Comparison of ENCODE assay signal across 8 cellular contexts in genomic region chr3:169668081-169668956, GRCh38. TPM values are rescaled to one million over a fixed set of nuclear protein-coding genes. Genes with fewer than 3 reads are reported as not detected.
DNase-seq lines count a peak whose midpoint lies in the region; ATAC-seq lines count a peak whose summit lies in the region.

No MANE protein-coding gene starts in this region.

- peaks cover 66% of the 10 kb centered on the region for H3K27me3 ChIP-seq in MG63
- peaks cover 79% of the 10 kb centered on the region for H3K27me3 ChIP-seq in adipocyte (replicated peaks; ENCODE audit: control insufficient read depth, insufficient read depth, low read length)

- peak overlapping the region; percentile 46 for H3K4me3 Mint-ChIP-seq in stimulated activated effector memory CD8-positive, alpha-beta T cell treated with anti-CD3 and anti-CD28 coated beads, Interleukin-12 subunit alpha, Interleukin-12 subunit beta, amount 100 ng/mL, for 72 hours

- H3K4me1 Mint-ChIP-seq in stimulated activated effector memory CD8-positive, alpha-beta T cell treated with anti-CD3 and anti-CD28 coated beads, Interleukin-12 subunit alpha, Interleukin-12 subunit beta, amount 100 ng/mL, for 72 hours = peaks cover 16% of the 10 kb centered on the region

- DNase-seq in activated CD4-positive, alpha-beta T cell treated with anti-CD3 and anti-CD28 coated beads for 48 hours = peak; percentile 46
- no peak for DNase-seq in activated CD4-positive, alpha-beta T cell treated with anti-CD3 and anti-CD28 coated beads, Interleukin-2, amount 50 U/mL, for 1 hour
- DNase-seq in MG63 (peak; percentile 51), adipocyte (ENCODE audit: low read depth) (peak; percentile 73), iPS-NIHi7 (ENCODE audit: extremely low spot score) (peak; percentile 22), mucosa of gallbladder (ENCODE audit: low spot score) (no peak)
- peak in 1 of 2 donors; percentile 57 for DNase-seq in stimulated activated effector memory CD8-positive, alpha-beta T cell treated with anti-CD3 and anti-CD28 coated beads, Interleukin-12 subunit alpha, Interleukin-12 subunit beta, amount 100 ng/mL, for 72 hours (ENCODE audit: low spot score in 2 of 2)

- H3K4me3 ChIP-seq in MG63 = peak overlapping the region; percentile 38
- peak overlapping the region; percentile 59 for H3K4me3 ChIP-seq in adipocyte (ENCODE audit: low read length)

- H3K36me3 Mint-ChIP-seq in stimulated activated effector memory CD8-positive, alpha-beta T cell treated with anti-CD3 and anti-CD28 coated beads, Interleukin-12 subunit alpha, Interleukin-12 subunit beta, amount 100 ng/mL, for 72 hours = no peaks in the 10 kb centered on the region

- peak; percentile 39 for ATAC-seq in stimulated activated effector memory CD8-positive, alpha-beta T cell treated with anti-CD3 and anti-CD28 coated beads, Interleukin-12 subunit alpha, Interleukin-12 subunit beta, amount 100 ng/mL, for 72 hours
- no peak for ATAC-seq in GM18858 (IDR thresholded peaks at IDR 0.05; ENCODE audit: unreplicated experiment)

- H3K9ac ChIP-seq in adipocyte (ENCODE audit: low read length) = no peak overlapping the region

- no peak overlapping the region for H3K27ac Mint-ChIP-seq in stimulated activated effector memory CD8-positive, alpha-beta T cell treated with anti-CD3 and anti-CD28 coated beads, Interleukin-12 subunit alpha, Interleukin-12 subunit beta, amount 100 ng/mL, for 72 hours

- H3K9me3 ChIP-seq in MG63 (peaks cover under 1% of the 10 kb centered on the region), adipocyte (ENCODE audit: control insufficient read depth, low read length) (peaks cover 24% of the 10 kb centered on the region)

- no peaks in the 10 kb centered on the region for H3K36me3 ChIP-seq in MG63
- H3K36me3 ChIP-seq in adipocyte (ENCODE audit: control insufficient read depth, insufficient read depth, low read length, severe bottlenecking) = no peaks in the 10 kb centered on the region

- peaks cover 21% of the 10 kb centered on the region for H3K4me1 ChIP-seq in adipocyte (ENCODE audit: control insufficient read depth, insufficient read depth, low read length)

- no peaks in the 10 kb centered on the region for H3K9me3 Mint-ChIP-seq in stimulated activated effector memory CD8-positive, alpha-beta T cell treated with anti-CD3 and anti-CD28 coated beads, Interleukin-12 subunit alpha, Interleukin-12 subunit beta, amount 100 ng/mL, for 72 hours

RNA-seq across cellular contexts. Expression of gene MECOM, which starts 4.8 kb away (rescaled TPM):
- total RNA-seq in MG63 (2014; rRNA removed; shearing (Covaris generic); ENCODE audit: low replicate concordance) = 1.2 and 1.4 TPM in 2 replicates
- 30.0 TPM for total RNA-seq in mucosa of gallbladder

Comparison
In these comparisons a context has a peak if more than half of its experiments do, and no peak if none do; other contexts are left out.
1. DNase-seq: peak in activated CD4-positive, alpha-beta T cell treated with anti-CD3 and anti-CD28 coated beads for 48 hours (single experiment), MG63 (single experiment), adipocyte (single experiment) and iPS-NIHi7 (single experiment); none in activated CD4-positive, alpha-beta T cell treated with anti-CD3 and anti-CD28 coated beads, Interleukin-2, amount 50 U/mL, for 1 hour (single experiment) and mucosa of gallbladder (single experiment).
2. RNA of gene MECOM, which starts 4.8 kb away (total RNA-seq): 30.0 TPM in mucosa of gallbladder (single experiment); 1.2 to 1.4 TPM in MG63; every median in the first group is over 10 times any median in the second.